Comparison of ENCODE assay signal across 1 cellular context in genomic region chr15:25829075-25829474, GRCh38.
TF ChIP-seq lines count a peak whose summit lies in the region.

No MANE protein-coding gene starts in this region.

TF ChIP-seq in K562, 482 proteins besides CTCF, POLR2A, EP300 and RAD21 (continued from another document):
- TF ChIP-seq ATF3 (IDR thresholded peaks at IDR 0.05), result peak; percentile 79
- no peak for TF ChIP-seq ATF3 (CRISPR knock-in tag; conservative IDR thresholded peaks at IDR 0.05)
